In the genomic region with DNA sequence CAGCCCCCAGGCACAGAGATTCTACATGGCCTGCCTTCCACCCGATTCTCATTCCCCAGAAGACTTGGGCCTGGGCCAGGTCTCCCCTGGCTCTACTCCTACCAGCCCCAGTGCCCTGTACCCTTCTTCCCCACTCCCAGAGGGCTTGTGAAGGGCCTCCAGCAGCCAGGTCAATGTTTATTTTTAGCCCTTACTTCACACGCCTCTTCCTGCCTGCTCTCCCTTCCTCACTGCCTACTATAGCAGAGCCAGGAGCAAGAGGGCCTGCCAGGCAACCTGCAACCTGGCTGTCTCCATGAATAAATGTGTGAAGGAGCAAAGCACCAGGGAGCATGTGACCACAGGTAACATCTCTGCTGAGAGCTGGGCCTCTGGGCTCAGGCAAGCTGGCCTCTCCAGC, we compare ENCODE assay signal across 1 cellular context.
TF ChIP-seq lines count a peak whose summit lies in the region.

No MANE protein-coding gene starts in this region.

TF ChIP-seq in H1, 55 proteins besides CTCF, POLR2A, EP300 and RAD21:
- no peak for TF ChIP-seq BRCA1 (IDR thresholded peaks at IDR 0.05; ENCODE audit: low read depth, low read length)
